In genomic region chr3:41578798-41579197, GRCh38 we compare ENCODE assay signal across 6 cellular contexts.
"Had no signal": no experiment of that assay in that cellular context is flagged by ENCODE, and none has a peak within 500 bp of the region (broad histone marks: within the 10 kb centered on the region; RNA-seq: fewer than 3 reads in every experiment).

No MANE protein-coding gene starts in this region.

- FAIRE-seq: HTR-8/SVneo, K562 had no signal

- DNase-seq: GOT3, H7, HCEC 1CT, IMR-90 had no signal

- H3K4me3 ChIP-seq: K562 had no signal

- ATAC-seq: K562 had no signal
